1 cellular context compared by ENCODE assay signal in genomic region chr14:69325646-69326265, GRCh38.
TF ChIP-seq lines count a peak whose summit lies in the region.

No MANE protein-coding gene starts in this region.

TF ChIP-seq in K562, 482 proteins besides CTCF, POLR2A, EP300 and RAD21 (continued from another document):
- TF ChIP-seq MGA (IDR thresholded peaks at IDR 0.05): no peak
- no peak for TF ChIP-seq TCFL5 (CRISPR knock-in tag; conservative IDR thresholded peaks at IDR 0.05)
- no peak for TF ChIP-seq ELK1 (CRISPR knock-in tag; IDR thresholded peaks at IDR 0.05)
